ENCODE assay signal across 9 cellular contexts in the genomic region with DNA sequence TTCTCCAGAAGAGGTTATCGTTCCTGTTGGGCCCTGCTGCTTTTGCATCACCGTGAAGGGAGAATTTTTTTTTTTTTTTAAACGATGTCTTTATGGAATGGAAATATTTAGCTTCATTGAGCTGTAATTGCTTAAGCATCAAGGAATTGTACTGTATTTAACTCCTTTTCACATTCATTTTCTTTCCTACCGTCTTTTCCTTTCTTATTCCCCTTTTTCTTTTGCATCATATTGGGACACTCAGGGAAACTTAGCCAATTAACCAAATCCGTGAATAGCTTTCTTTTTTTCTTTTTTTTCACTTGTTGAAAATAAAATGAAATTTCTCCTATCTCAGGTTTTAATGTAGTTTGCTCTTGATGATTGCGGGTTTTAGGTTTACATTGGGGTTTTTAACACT. TPM values are rescaled to one million over a fixed set of nuclear protein-coding genes. Genes with fewer than 3 reads are reported as not detected.
DNase-seq lines count a peak whose midpoint lies in the region; ATAC-seq and TF ChIP-seq lines count a peak whose summit lies in the region.
"Had no signal": no experiment of that assay in that cellular context is flagged by ENCODE, and none has a peak within 500 bp of the region (broad histone marks: within the 10 kb centered on the region; RNA-seq: fewer than 3 reads in every experiment).

No MANE protein-coding gene starts in this region.

- H3K9me3 Mint-ChIP-seq in MCF 10A (ENCODE audit: unreplicated experiment) (no peaks in the 10 kb centered on the region), mesothelial cell of epicardium (no peaks in the 10 kb centered on the region)

- POLR2A ChIA-PET in MCF 10A (lab: Yijun Ruan, JAX): interaction anchor here (0.6 to 2.4 kb wide), 20 partner anchors 9 to 1225 kb away, joined by 3 to 19 read pairs (median 4); partner anchors contain the start of gene RBBP6

- CTCF ChIA-PET in MCF 10A (lab: Yijun Ruan, JAX): interaction anchor here (0.6 to 1.4 kb wide), 6 partner anchors 9 to 214 kb away, joined by 3 to 6 read pairs (median 3); no protein-coding TSS in a partner anchor

- intact Hi-C loops in left ventricle myocardium superior (cut with micrococcal nuclease) (no loop called here), MCF 10A (cut with micrococcal nuclease) (loop anchor here (1.0 kb wide), 1 partner anchor 30 kb away; no protein-coding TSS in a partner anchor), aorta (cut with DNase I) (loop anchor here in 1 of 2 donors (5.0 kb wide), 1 partner anchor 46 kb away; no protein-coding TSS in a partner anchor)

- H3K27me3 ChIP-seq in right atrium auricular region: no peaks in the 10 kb centered on the region
- no peaks in the 10 kb centered on the region for H3K27me3 ChIP-seq in aorta (ENCODE audit: control insufficient read depth in 1 of 2, insufficient read depth in 2 of 2, low read length in 1 of 2)

- DNase-seq in right atrium auricular region (ENCODE audit: low spot score): no peak
- no peak for DNase-seq in left ventricle myocardium superior
- no peak for DNase-seq in MCF 10A (ENCODE audit: unreplicated experiment)
- no peak for DNase-seq in mesothelial cell of epicardium (ENCODE audit: low spot score in 2 of 2, unreplicated experiment in 2 of 2)
- DNase-seq in aorta: no peak
- no peak for DNase-seq in stimulated activated naive CD4-positive, alpha-beta T cell treated with Interleukin-2 at 50 U/mL for 16 hours (lab: John Stamatoyannopoulos, UW)
- DNase-seq in stimulated activated CD4-positive, alpha-beta T cell treated with anti-CD3 and anti-CD28 coated beads, Interleukin-4, amount 100 ng/mL, for 4 hours: no peak
- no peak for DNase-seq in NCI-H2171 treated with DMSO at 0.1 percent for 48 hours (lab: John Stamatoyannopoulos, UW)
- DNase-seq: midbrain had no signal

- no peak for TF ChIP-seq CTCF in right atrium auricular region (IDR thresholded peaks at IDR 0.05)
- TF ChIP-seq CTCF in MCF 10A (IDR thresholded peaks at IDR 0.05; ENCODE audit: unreplicated experiment): no peak
- TF ChIP-seq CTCF in mesothelial cell of epicardium (IDR thresholded peaks at IDR 0.05; ENCODE audit: unreplicated experiment): no peak

- 6 to 7% methylated on average over 6 of the region's 6 CpGs for WGBS in aorta, 2 donors

- H3K4me3 Mint-ChIP-seq in MCF 10A (ENCODE audit: unreplicated experiment): peak overlapping the region; percentile 88
- H3K4me3 Mint-ChIP-seq in mesothelial cell of epicardium: peak overlapping the region; percentile 97

- no peaks in the 10 kb centered on the region for H3K9me3 ChIP-seq in right atrium auricular region
- no peaks in the 10 kb centered on the region for H3K9me3 ChIP-seq in aorta (ENCODE audit: control insufficient read depth, low read length)

- H3K4me3 ChIP-seq in right atrium auricular region (peak overlapping the region; percentile 66 to 91), aorta (ENCODE audit: low read length in 2 of 2) (peak overlapping the region; percentile 99 to 100)

- BruUV-seq in MCF 10A (replicated peaks; lab: Mats Ljungman, UMichigan): TSS peak; percentile 47

- ATAC-seq in left ventricle myocardium superior: no peak
- ATAC-seq in aorta (ENCODE audit: low FRiP score): no peak

- peak overlapping the region; percentile 87 for H3K27ac ChIP-seq in right atrium auricular region
- no peak overlapping the region for H3K27ac ChIP-seq in aorta (ENCODE audit: low read depth in 1 of 2, low read length in 2 of 2)

- H3K27ac Mint-ChIP-seq in MCF 10A (ENCODE audit: low read depth, unreplicated experiment) (peak overlapping the region; percentile 80), mesothelial cell of epicardium (peak overlapping the region; percentile 91)

- H3K36me3 ChIP-seq in right atrium auricular region (peaks cover 18% of the 10 kb centered on the region), aorta (ENCODE audit: control insufficient read depth in 1 of 2, insufficient read depth in 2 of 2, low read length in 1 of 2) (no peaks in the 10 kb centered on the region)

- H3K36me3 Mint-ChIP-seq in MCF 10A (ENCODE audit: insufficient read depth, unreplicated experiment) (peaks cover 32% of the 10 kb centered on the region), mesothelial cell of epicardium (peaks cover 10% of the 10 kb centered on the region)

- no peaks in the 10 kb centered on the region for H3K27me3 Mint-ChIP-seq in MCF 10A (ENCODE audit: insufficient read depth, unreplicated experiment)
- no peaks in the 10 kb centered on the region for H3K27me3 Mint-ChIP-seq in mesothelial cell of epicardium (ENCODE audit: low read depth)

- H3K4me1 ChIP-seq in right atrium auricular region (peaks cover 0 to 50% of the 10 kb centered on the region in 2 donors), aorta (ENCODE audit: control insufficient read depth in 1 of 2, insufficient read depth in 2 of 2, low read length in 2 of 2) (peaks cover 2 to 8% of the 10 kb centered on the region in 2 donors)

- H3K4me1 Mint-ChIP-seq in MCF 10A (ENCODE audit: insufficient read depth, unreplicated experiment) (peaks cover 27% of the 10 kb centered on the region), mesothelial cell of epicardium (peaks cover 26% of the 10 kb centered on the region)

RNA-seq across cellular contexts. Expression of gene TNRC6A, which starts 1.5 kb away (rescaled TPM):
- total RNA-seq in right atrium auricular region: 10 to 100 TPM; 23.5 to 24.4 TPM
- 37.0 TPM for total RNA-seq in left ventricle myocardium superior
- 41.6 and 50.3 TPM in 2 replicates for total RNA-seq in MCF 10A (2022)
- 77.3 to 89.7 TPM (median 82.1 TPM) in 3 replicates for total RNA-seq in mesothelial cell of epicardium
- 10 to 100 TPM; 74.8 to 98.3 TPM for total RNA-seq in aorta
- polyA plus RNA-seq in aorta: 10 to 100 TPM in 1 of 2 donors, 1 to 10 TPM in 1; 8.8 to 29.7 TPM

Comparison
In these comparisons a context has a peak if more than half of its experiments do, and no peak if none do; other contexts are left out.
1. H3K27ac ChIP-seq: peak in right atrium auricular region (2 of 2); none in aorta (0 of 2).